7 cellular contexts compared by ENCODE assay signal in genomic region chr9:121529237-121529987, GRCh38. TPM values are rescaled to one million over a fixed set of nuclear protein-coding genes. Genes with fewer than 3 reads are reported as not detected.
A peak's percentile ranks its signal among the peaks of the same experiment; 100 is the strongest.
DNase-seq lines count a peak whose midpoint lies in the region; ATAC-seq, FAIRE-seq and TF ChIP-seq lines count a peak whose summit lies in the region.

No MANE protein-coding gene starts in this region.

- no peak for TF ChIP-seq POLR2A in right lobe of liver (IDR thresholded peaks at IDR 0.05)

- in situ Hi-C loops in G401 (cut with HindIII; ENCODE audit: low sequenced_read_pairs), result no loop called here

- no peak overlapping the region for H3K4me3 ChIP-seq in right lobe of liver

- intact Hi-C loops in right lobe of liver (cut with DNase I), result no loop called here

- DNase-seq in NCI-H1092 (lab: John Stamatoyannopoulos, UW), result peak; percentile 3
- DNase-seq in dermis blood vessel endothelial cell, result peak; percentile 99
- DNase-seq in right lobe of liver, result peak; percentile 71 to 87 (median 76)
- peak; percentile 63 for DNase-seq in urothelium cell line (ENCODE audit: low spot score)
- DNase-seq in activated naive CD4-positive, alpha-beta T cell (lab: John Stamatoyannopoulos, UW), result no peak
- no peak for DNase-seq in G401 (ENCODE audit: low spot score)

- 76% methylated on average over 5 of the region's 11 CpGs for WGBS in right lobe of liver (ENCODE audit: insufficient coverage, low coverage, low lambda C conversion rate, missing lambda C conversion rate)

- H3K4me1 ChIP-seq in right lobe of liver, result no peaks in the 10 kb centered on the region

- H3K9me3 ChIP-seq in right lobe of liver, result no peaks in the 10 kb centered on the region

- no peaks in the 10 kb centered on the region for H3K36me3 ChIP-seq in right lobe of liver

- no peak for TF ChIP-seq CTCF in right lobe of liver (IDR thresholded peaks at IDR 0.05)

- peak; percentile 55 to 91 (median 76) for ATAC-seq in right lobe of liver
- no peak for ATAC-seq in HG03135 (IDR thresholded peaks at IDR 0.05; ENCODE audit: unreplicated experiment)

- FAIRE-seq in urothelium cell line (lab: Jason Lieb, UNC), result no peak

- H3K27me3 ChIP-seq in right lobe of liver, result no peaks in the 10 kb centered on the region

- H3K27ac ChIP-seq in right lobe of liver, result peak overlapping the region in 1 of 3 donors; percentile 33

RNA-seq across cellular contexts. Expression of gene GGTA1, which starts 29.8 kb away (rescaled TPM):
- total RNA-seq in dermis blood vessel endothelial cell (6.2 and 8.7 TPM in 2 replicates), right lobe of liver (1 to 10 TPM in 5 of 6 experiments, under 1 TPM in 1; 0.43 to 3.5 (median 1.5) TPM)
- not detected in 2 replicates for total RNA-seq in G401 (2014; rRNA removed; shearing (Covaris generic))

Comparison
In these comparisons a context has a peak if more than half of its experiments do, and no peak if none do; other contexts are left out.
1. DNase-seq: peak in NCI-H1092 (single experiment), dermis blood vessel endothelial cell (single experiment), right lobe of liver (3 of 3) and urothelium cell line (single experiment); none in activated naive CD4-positive, alpha-beta T cell (0 of 4) and G401 (single experiment).